Comparison of ENCODE assay signal across 1 cellular context in the genomic region with DNA sequence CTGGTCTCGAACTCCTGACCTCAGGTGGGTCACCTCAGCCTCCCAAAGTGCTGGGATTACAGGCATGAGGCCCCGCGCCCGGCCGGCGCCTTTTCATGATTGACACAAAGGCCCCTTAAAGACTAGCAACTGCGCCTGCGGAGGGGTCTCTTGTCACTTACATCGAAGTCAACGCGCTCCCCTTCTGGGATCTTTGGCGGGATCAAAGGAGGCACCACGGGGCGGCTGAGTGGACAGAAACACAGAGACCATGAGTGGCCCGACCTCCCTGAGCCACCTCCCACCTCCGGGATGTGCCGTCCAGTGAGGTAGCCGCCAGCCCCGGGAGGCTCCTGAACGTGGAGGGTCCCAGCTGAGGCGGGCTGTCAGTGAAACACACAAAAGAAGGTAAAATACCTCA.
TF ChIP-seq lines count a peak whose summit lies in the region.

No MANE protein-coding gene starts in this region.

TF ChIP-seq in A549, 52 proteins besides CTCF, POLR2A, EP300 and RAD21:
- no peak for TF ChIP-seq KDM5A (IDR thresholded peaks at IDR 0.05)
- TF ChIP-seq ZC3H11A (IDR thresholded peaks at IDR 0.05): no peak
- TF ChIP-seq, protein P1, sequence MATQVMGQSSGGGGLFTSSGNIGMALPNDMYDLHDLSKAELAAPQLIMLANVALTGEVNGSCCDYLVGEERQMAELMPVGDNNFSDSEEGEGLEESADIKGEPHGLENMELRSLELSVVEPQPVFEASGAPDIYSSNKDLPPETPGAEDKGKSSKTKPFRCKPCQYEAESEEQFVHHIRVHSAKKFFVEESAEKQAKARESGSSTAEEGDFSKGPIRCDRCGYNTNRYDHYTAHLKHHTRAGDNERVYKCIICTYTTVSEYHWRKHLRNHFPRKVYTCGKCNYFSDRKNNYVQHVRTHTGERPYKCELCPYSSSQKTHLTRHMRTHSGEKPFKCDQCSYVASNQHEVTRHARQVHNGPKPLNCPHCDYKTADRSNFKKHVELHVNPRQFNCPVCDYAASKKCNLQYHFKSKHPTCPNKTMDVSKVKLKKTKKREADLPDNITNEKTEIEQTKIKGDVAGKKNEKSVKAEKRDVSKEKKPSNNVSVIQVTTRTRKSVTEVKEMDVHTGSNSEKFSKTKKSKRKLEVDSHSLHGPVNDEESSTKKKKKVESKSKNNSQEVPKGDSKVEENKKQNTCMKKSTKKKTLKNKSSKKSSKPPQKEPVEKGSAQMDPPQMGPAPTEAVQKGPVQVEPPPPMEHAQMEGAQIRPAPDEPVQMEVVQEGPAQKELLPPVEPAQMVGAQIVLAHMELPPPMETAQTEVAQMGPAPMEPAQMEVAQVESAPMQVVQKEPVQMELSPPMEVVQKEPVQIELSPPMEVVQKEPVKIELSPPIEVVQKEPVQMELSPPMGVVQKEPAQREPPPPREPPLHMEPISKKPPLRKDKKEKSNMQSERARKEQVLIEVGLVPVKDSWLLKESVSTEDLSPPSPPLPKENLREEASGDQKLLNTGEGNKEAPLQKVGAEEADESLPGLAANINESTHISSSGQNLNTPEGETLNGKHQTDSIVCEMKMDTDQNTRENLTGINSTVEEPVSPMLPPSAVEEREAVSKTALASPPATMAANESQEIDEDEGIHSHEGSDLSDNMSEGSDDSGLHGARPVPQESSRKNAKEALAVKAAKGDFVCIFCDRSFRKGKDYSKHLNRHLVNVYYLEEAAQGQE (IDR thresholded peaks at IDR 0.05): no peak
- no peak for TF ChIP-seq ZSCAN20 (CRISPR knock-in tag; IDR thresholded peaks at IDR 0.05)
- no peak for TF ChIP-seq USF2 (IDR thresholded peaks at IDR 0.05)
- TF ChIP-seq, protein P2, sequence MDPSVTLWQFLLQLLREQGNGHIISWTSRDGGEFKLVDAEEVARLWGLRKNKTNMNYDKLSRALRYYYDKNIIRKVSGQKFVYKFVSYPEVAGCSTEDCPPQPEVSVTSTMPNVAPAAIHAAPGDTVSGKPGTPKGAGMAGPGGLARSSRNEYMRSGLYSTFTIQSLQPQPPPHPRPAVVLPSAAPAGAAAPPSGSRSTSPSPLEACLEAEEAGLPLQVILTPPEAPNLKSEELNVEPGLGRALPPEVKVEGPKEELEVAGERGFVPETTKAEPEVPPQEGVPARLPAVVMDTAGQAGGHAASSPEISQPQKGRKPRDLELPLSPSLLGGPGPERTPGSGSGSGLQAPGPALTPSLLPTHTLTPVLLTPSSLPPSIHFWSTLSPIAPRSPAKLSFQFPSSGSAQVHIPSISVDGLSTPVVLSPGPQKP (IDR thresholded peaks at IDR 0.05; ENCODE audit: low read depth, low read length): no peak
- TF ChIP-seq, protein P3, sequence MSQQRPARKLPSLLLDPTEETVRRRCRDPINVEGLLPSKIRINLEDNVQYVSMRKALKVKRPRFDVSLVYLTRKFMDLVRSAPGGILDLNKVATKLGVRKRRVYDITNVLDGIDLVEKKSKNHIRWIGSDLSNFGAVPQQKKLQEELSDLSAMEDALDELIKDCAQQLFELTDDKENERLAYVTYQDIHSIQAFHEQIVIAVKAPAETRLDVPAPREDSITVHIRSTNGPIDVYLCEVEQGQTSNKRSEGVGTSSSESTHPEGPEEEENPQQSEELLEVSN (IDR thresholded peaks at IDR 0.05; ENCODE audit: borderline replicate concordance, low read depth): no peak
- no peak for TF ChIP-seq TFCP2L1 (CRISPR knock-in tag; IDR thresholded peaks at IDR 0.05)
- TF ChIP-seq JUNB (IDR thresholded peaks at IDR 0.05): no peak
- TF ChIP-seq SMC3 (IDR thresholded peaks at IDR 0.05): no peak
- no peak for TF ChIP-seq HOXB5 (CRISPR knock-in tag; IDR thresholded peaks at IDR 0.05)
- no peak for TF ChIP-seq CHD2 (IDR thresholded peaks at IDR 0.05; ENCODE audit: low read length, partially characterized antibody)
- no peak for TF ChIP-seq TP53 (CRISPR knock-in tag; IDR thresholded peaks at IDR 0.05)
- TF ChIP-seq ATOH8 (CRISPR knock-in tag; IDR thresholded peaks at IDR 0.05; ENCODE audit: low read depth): no peak
- TF ChIP-seq FOSL2 (IDR thresholded peaks at IDR 0.05): no peak
- no peak for TF ChIP-seq FOSL2 (CRISPR knock-in tag; IDR thresholded peaks at IDR 0.05)
- TF ChIP-seq MAZ (IDR thresholded peaks at IDR 0.05; ENCODE audit: borderline replicate concordance, low read depth, low read length): no peak
